14 cellular contexts compared by ENCODE assay signal in genomic region chr6:163563303-163563702, GRCh38.
"Had no signal": no experiment of that assay in that cellular context is flagged by ENCODE, and none has a peak within 500 bp of the region (broad histone marks: within the 10 kb centered on the region; RNA-seq: fewer than 3 reads in every experiment).

No MANE protein-coding gene starts in this region.

- H3K36me3 Mint-ChIP-seq: activated naive CD4-positive, alpha-beta T cell treated with anti-CD3 and anti-CD28 coated beads, Interleukin-2, amount 50 U/mL, for 72 hours had no signal

- H3K27me3 ChIP-seq: adrenal gland, foreskin keratinocyte had no signal

- H3K4me3 ChIP-seq: adrenal gland, mucosa of descending colon, prostate gland, thoracic aorta had no signal

- DNase-seq: activated CD4-positive, alpha-beta T cell treated with anti-CD3 and anti-CD28 coated beads, Interleukin-2, amount 50 U/mL, for 4 hours; activated gamma-delta T cell; adrenal gland; foreskin keratinocyte; mucosa of descending colon; naive thymus-derived CD4-positive, alpha-beta T cell; stimulated activated CD4-positive, alpha-beta T cell treated with anti-CD3 and anti-CD28 coated beads, Interleukin-4, amount 100 ng/mL, for 4 hours; WERI-Rb-1 had no signal

- H3K36me3 ChIP-seq: prostate gland, thoracic aorta had no signal

- H3K27ac ChIP-seq: adrenal gland, foreskin keratinocyte, prostate gland, thoracic aorta, WERI-Rb-1 had no signal

- H3K4me3 Mint-ChIP-seq: naive thymus-derived CD4-positive, alpha-beta T cell; stimulated activated memory B cell treated with anti-CD40 and anti-IgM and Interleukin-4, amounts not matched to agents 10 μg/mL and 1 μg/mL and 100 μg/mL, for 72 hours had no signal

- H3K9me3 Mint-ChIP-seq: activated naive CD4-positive, alpha-beta T cell treated with anti-CD3 and anti-CD28 coated beads, Interleukin-2, amount 50 U/mL, for 72 hours; naive thymus-derived CD4-positive, alpha-beta T cell; stimulated activated memory B cell treated with anti-CD40 and anti-IgM and Interleukin-4, amounts not matched to agents 10 μg/mL and 1 μg/mL and 100 μg/mL, for 72 hours had no signal

- H3K27ac Mint-ChIP-seq: activated naive CD4-positive, alpha-beta T cell treated with anti-CD3 and anti-CD28 coated beads, Interleukin-2, amount 50 U/mL, for 72 hours; stimulated activated memory B cell treated with anti-CD40 and anti-IgM and Interleukin-4, amounts not matched to agents 10 μg/mL and 1 μg/mL and 100 μg/mL, for 72 hours had no signal

- H3K9me3 ChIP-seq: adrenal gland, mucosa of descending colon, prostate gland, thoracic aorta had no signal

- ATAC-seq: activated naive CD4-positive, alpha-beta T cell treated with anti-CD3 and anti-CD28 coated beads, Interleukin-2, amount 50 U/mL, for 72 hours; foreskin keratinocyte; left lobe of liver; mucosa of descending colon; naive thymus-derived CD4-positive, alpha-beta T cell; sciatic nerve; stimulated activated memory B cell treated with anti-CD40 and anti-IgM and Interleukin-4, amounts not matched to agents 10 μg/mL and 1 μg/mL and 100 μg/mL, for 72 hours had no signal

- H3K4me1 ChIP-seq: foreskin keratinocyte, prostate gland had no signal

- H3K27me3 Mint-ChIP-seq: naive thymus-derived CD4-positive, alpha-beta T cell; stimulated activated memory B cell treated with anti-CD40 and anti-IgM and Interleukin-4, amounts not matched to agents 10 μg/mL and 1 μg/mL and 100 μg/mL, for 72 hours had no signal
